Comparison of ENCODE assay signal across 24 cellular contexts in the genomic region with DNA sequence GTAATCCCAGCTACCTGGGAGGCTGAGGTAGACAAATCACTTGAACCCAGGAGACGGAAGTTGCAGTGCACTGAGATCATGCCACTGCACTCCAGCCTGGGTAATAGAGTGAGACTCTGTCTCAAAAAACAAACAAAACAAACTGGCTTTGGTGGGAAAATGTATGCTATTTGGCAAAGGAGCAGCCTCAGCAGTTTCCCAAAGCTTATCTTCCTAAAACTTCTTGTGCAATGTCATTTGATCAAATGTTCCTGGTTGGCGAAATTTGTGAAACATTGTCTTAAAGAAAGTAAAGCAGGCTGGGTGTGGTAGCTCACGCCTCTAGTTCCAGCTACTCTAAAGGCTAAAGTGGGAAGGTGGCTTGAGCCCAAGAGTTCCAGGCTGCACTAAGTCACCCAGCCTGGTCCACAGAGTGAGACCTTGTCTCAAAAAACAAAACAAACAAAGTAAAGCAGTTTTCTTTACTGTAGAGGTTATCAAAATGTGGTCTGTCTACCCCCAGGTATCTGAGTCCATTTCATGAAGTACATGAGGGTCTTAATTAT.
"Had no signal": no experiment of that assay in that cellular context is flagged by ENCODE, and none has a peak within 500 bp of the region (broad histone marks: within the 10 kb centered on the region; RNA-seq: fewer than 3 reads in every experiment).

No MANE protein-coding gene starts in this region.

- H3K36me3 ChIP-seq: MG63, SJCRH30 had no signal

- ATAC-seq: Panc1, PC-3, SK-N-SH treated with all-trans-retinoic acid at 6 μM for 48 hours had no signal

- DNase-seq: KBM-7, MG63, NCI-H1092, NCI-H1105 treated with DMSO at 0.1 percent for 48 hours, NCI-H1417 treated with DMSO at 0.1 percent for 48 hours, NCI-H146, NCI-H1694 treated with DMSO at 0.1 percent for 48 hours, NCI-H2029, NCI-H2081 treated with DMSO at 0.1 percent for 48 hours, NCI-H2171, NCI-H226, NCI-H446, NCI-H510A, NCI-H524 treated with DMSO at 0.1 percent for 48 hours, NCI-H69, NCI-H774, PC-3, SHP77, SJCRH30 had no signal

- H3K27me3 Mint-ChIP-seq: IgD-negative memory B cell had no signal

- H3K27me3 ChIP-seq: MG63, SJCRH30 had no signal

- H3K9me3 Mint-ChIP-seq: IgD-negative memory B cell had no signal

- H3K27ac ChIP-seq: HL-60, RWPE1, SJCRH30 had no signal

- H3K9me3 ChIP-seq: MG63, SJCRH30 had no signal

- H3K4me1 ChIP-seq: SJCRH30 had no signal

- H3K4me3 ChIP-seq: MG63, SJCRH30 had no signal

- H3K4me3 Mint-ChIP-seq: IgD-negative memory B cell had no signal

- H3K27ac Mint-ChIP-seq: IgD-negative memory B cell had no signal
